Comparison of ENCODE assay signal across 24 cellular contexts in genomic region chr20:3940905-3941304, GRCh38.
"Had no signal": no experiment of that assay in that cellular context is flagged by ENCODE, and none has a peak within 500 bp of the region (broad histone marks: within the 10 kb centered on the region; RNA-seq: fewer than 3 reads in every experiment).

No MANE protein-coding gene starts in this region.

- H3K4me3 ChIP-seq: pancreas, psoas muscle, right lobe of liver, sigmoid colon, stomach, thoracic aorta, tibial artery, transverse colon, uterus had no signal

- DNase-seq: naive B cell; naive thymus-derived CD8-positive, alpha-beta T cell; nephron progenitor cell; nucleus accumbens; pancreas; psoas muscle; right cardiac atrium; right lobe of liver; sigmoid colon; small intestine; stimulated activated CD4-positive, alpha-beta T cell treated with anti-CD3 and anti-CD28 coated beads, Interleukin-15, amount 100 ng/mL, for 24 hours; stimulated activated CD4-positive, alpha-beta T cell treated with anti-CD3 and anti-CD28 coated beads, Interleukin-2, amount 100 ng/mL, for 24 hours; stimulated activated CD4-positive, alpha-beta T cell treated with anti-CD3 and anti-CD28 coated beads, Interleukin-2, amount 100 ng/mL, for 48 hours; stimulated activated CD4-positive, alpha-beta T cell treated with anti-CD3 and anti-CD28 coated beads, Interleukin-4, amount 100 ng/mL, for 24 hours; stimulated activated naive B cell treated with anti-CD40 and anti-IgM and Interleukin-4, amounts not matched to agents 10 μg/mL and 1 μg/mL and 100 μg/mL, for 72 hours; stimulated activated naive CD4-positive, alpha-beta T cell treated with Interleukin-2 at 50 U/mL for 16 hours; stomach; tibial artery; transverse colon; uterus had no signal

- H3K27me3 ChIP-seq: neutrophil, pancreas, right lobe of liver, sigmoid colon, stomach, tibial artery, transverse colon, uterus had no signal

- FAIRE-seq: pancreas, small intestine had no signal

- H3K4me1 ChIP-seq: pancreas, right lobe of liver, transverse colon, uterus had no signal

- ATAC-seq: naive thymus-derived CD8-positive, alpha-beta T cell; natural killer cell treated with Interleukin-12 subunit alpha and Interleukin-12 subunit beta and Interleukin-15 and Interleukin-18, amount 100 ng/mL, for 72 hours; pancreas; psoas muscle; right cardiac atrium; right lobe of liver; stimulated activated effector memory CD8-positive, alpha-beta T cell treated with anti-CD3 and anti-CD28 coated beads, Interleukin-12 subunit alpha, Interleukin-12 subunit beta, amount 100 ng/mL, for 72 hours; stimulated activated naive B cell treated with anti-CD40 and anti-IgM and Interleukin-4, amounts not matched to agents 10 μg/mL and 1 μg/mL and 100 μg/mL, for 72 hours had no signal

- H3K9me3 ChIP-seq: neutrophil, pancreas, right lobe of liver, sigmoid colon, stomach, thoracic aorta, tibial artery, transverse colon, uterus had no signal

- H3K27ac ChIP-seq: neutrophil, pancreas, psoas muscle, right lobe of liver, sigmoid colon, stomach, thoracic aorta, tibial artery, transverse colon, uterus had no signal

- H3K36me3 ChIP-seq: right lobe of liver, transverse colon, uterus had no signal
